Comparison of ENCODE assay signal across 1 cellular context in genomic region chr17:75405365-75406221, GRCh38.
TF ChIP-seq lines count a peak whose summit lies in the region.

Gene GRB2 (minus strand): TSS chr17:75405678. CDS start chr17:75393628, 12,050 bp downstream.

TF ChIP-seq in K562, 482 proteins besides CTCF, POLR2A, EP300 and RAD21 (continued from another document and continues in another):
- TF ChIP-seq ZNF12 (CRISPR knock-in tag; IDR thresholded peaks at IDR 0.05) (no peak), TCF15 (CRISPR knock-in tag; IDR thresholded peaks at IDR 0.05) (no peak; the same call in 1 of the 2 replicates), HDAC1 (IDR thresholded peaks at IDR 0.05) (no peak), ZNF398 (CRISPR knock-in tag; IDR thresholded peaks at IDR 0.05) (no peak), CHD7 (IDR thresholded peaks at IDR 0.05; ENCODE audit: low read depth, low read length) (no peak), TCF3 (CRISPR knock-in tag; IDR thresholded peaks at IDR 0.05) (no peak), RBM17 (IDR thresholded peaks at IDR 0.05; ENCODE audit: borderline replicate concordance, low read depth, low read length) (no peak), HMGN3 (IDR thresholded peaks at IDR 0.05; ENCODE audit: borderline replicate concordance, extremely low read depth, insufficient read length, low read depth, low read length) (peak; percentile 86), CHD4 (IDR thresholded peaks at IDR 0.05; ENCODE audit: insufficient read depth, insufficient replicate concordance, low read depth, low read length, poor library complexity, severe bottlenecking) (no peak), SMARCA4 (IDR thresholded peaks at IDR 0.05) (no peak), ZNF174 (CRISPR knock-in tag; IDR thresholded peaks at IDR 0.05) (no peak), ARNT (IDR thresholded peaks at IDR 0.05) (no peak), TAF1 (IDR thresholded peaks at IDR 0.05; ENCODE audit: control insufficient read depth, extremely low read depth, insufficient read depth, low read length, severe bottlenecking) (peak; percentile 84), CBX2 (IDR thresholded peaks at IDR 0.05; ENCODE audit: insufficient read depth, low read length, poor library complexity, severe bottlenecking) (no peak), HCFC1 (IDR thresholded peaks at IDR 0.05; ENCODE audit: low read depth, low read length) (peak; percentile 50), RFX5 (IDR thresholded peaks at IDR 0.05; ENCODE audit: low read depth, low read length) (no peak), KAT8 (IDR thresholded peaks at IDR 0.05; ENCODE audit: low read depth) (no peak), ZBTB43 (CRISPR knock-in tag; IDR thresholded peaks at IDR 0.05) (no peak), ZBTB5 (IDR thresholded peaks at IDR 0.05) (no peak), CGGBP1 (CRISPR knock-in tag; IDR thresholded peaks at IDR 0.05) (peak; percentile 72; the same call in 1 of the 2 replicates), SAFB2 (IDR thresholded peaks at IDR 0.05; ENCODE audit: borderline replicate concordance, low read depth, low read length, severe bottlenecking) (no peak), MYC (IDR thresholded peaks at IDR 0.05; ENCODE audit: low read depth, low read length) (peak; percentile 70; the same call in 1 of the 2 replicates), MYC (CRISPR knock-in tag; IDR thresholded peaks at IDR 0.05; ENCODE audit: borderline replicate concordance, low read depth) (no peak), ETS1 (conservative IDR thresholded peaks at IDR 0.05; ENCODE audit: control insufficient read depth, low read depth, low read length) (0 out of 2 replicates have a peak, but pooled peaks have one; percentile 42), ZFP30 (CRISPR knock-in tag; IDR thresholded peaks at IDR 0.05; ENCODE audit: borderline replicate concordance) (no peak), STAT6 (CRISPR knock-in tag; IDR thresholded peaks at IDR 0.05) (no peak), JUN (IDR thresholded peaks at IDR 0.05; ENCODE audit: borderline replicate concordance, low read depth, low read length) (0 out of 2 replicates have a peak, but pooled peaks have one; percentile 1), JUN (CRISPR knock-in tag; IDR thresholded peaks at IDR 0.05; ENCODE audit: borderline replicate concordance) (no peak), MEF2D (tag; conservative IDR thresholded peaks at IDR 0.05; ENCODE audit: low read depth) (no peak), PHF21A (IDR thresholded peaks at IDR 0.05; ENCODE audit: borderline replicate concordance, low read depth) (0 out of 2 replicates have a peak, but pooled peaks have one; percentile 38), SMAD3 (CRISPR knock-in tag; conservative IDR thresholded peaks at IDR 0.05) (no peak), KLF16 (IDR thresholded peaks at IDR 0.05) (no peak), MXI1 (IDR thresholded peaks at IDR 0.05; ENCODE audit: low read depth, low read length) (no peak; the same call in 1 of the 2 replicates), HDAC3 (IDR thresholded peaks at IDR 0.05; ENCODE audit: borderline replicate concordance, partially characterized antibody) (no peak), ZNF589 (CRISPR knock-in tag; IDR thresholded peaks at IDR 0.05; ENCODE audit: low read depth) (no peak), POLR3G (IDR thresholded peaks at IDR 0.05; ENCODE audit: extremely low read depth, insufficient read length, insufficient replicate concordance) (no peak), FOSL1 (tag; conservative IDR thresholded peaks at IDR 0.05) (peak; percentile 8; the same call in 1 of the 2 replicates), DDX20 (tag; IDR thresholded peaks at IDR 0.05; ENCODE audit: low read depth) (no peak), MCM5 (IDR thresholded peaks at IDR 0.05; ENCODE audit: low read depth) (no peak), ETV5 (CRISPR knock-in tag; IDR thresholded peaks at IDR 0.05; ENCODE audit: low read depth) (no peak; the same call in 1 of the 2 replicates)
